14 cellular contexts compared by ENCODE assay signal in genomic region chr2:57542081-57542480, GRCh38.
"Had no signal": no experiment of that assay in that cellular context is flagged by ENCODE, and none has a peak within 500 bp of the region (broad histone marks: within the 10 kb centered on the region; RNA-seq: fewer than 3 reads in every experiment).

No MANE protein-coding gene starts in this region.

- ATAC-seq: activated CD4-positive, CD25-positive, alpha-beta regulatory T cell treated with anti-CD3 and anti-CD28 coated beads, Interleukin-2, amount 50 U/mL, for 24 hours; left ventricle myocardium superior; natural killer cell treated with Interleukin-12 subunit alpha and Interleukin-12 subunit beta and Interleukin-15 and Interleukin-18, amount 100 ng/mL, for 72 hours; T-cell had no signal

- H3K4me1 ChIP-seq: colonic mucosa, upper lobe of left lung had no signal

- H3K27ac ChIP-seq: colonic mucosa, epithelial cell of prostate, upper lobe of left lung, VCaP had no signal

- FAIRE-seq: astrocyte had no signal

- H3K27me3 ChIP-seq: colonic mucosa, upper lobe of left lung had no signal

- DNase-seq: activated T-cell treated with anti-CD3 and anti-CD28 coated beads, Interleukin-2, amount 50 U/mL, for 1 hour; colonic mucosa; immature natural killer cell; left ventricle myocardium superior; stimulated activated CD4-positive, alpha-beta T cell treated with anti-CD3 and anti-CD28 coated beads, Interleukin-2, amount 100 ng/mL, for 48 hours; stimulated activated CD8-positive, alpha-beta memory T cell treated with anti-CD3 and anti-CD28 coated beads, Interleukin-4, amount 100 ng/mL, for 48 hours; stimulated activated naive CD4-positive, alpha-beta T cell; T-cell; upper lobe of left lung had no signal

- H3K36me3 ChIP-seq: colonic mucosa, upper lobe of left lung had no signal

- H3K4me3 ChIP-seq: colonic mucosa, upper lobe of left lung had no signal

- H3K9me3 ChIP-seq: colonic mucosa, upper lobe of left lung had no signal
